In genomic region chr6:161244725-161245124, GRCh38 we compare ENCODE assay signal across 1 cellular context.
TF ChIP-seq lines count a peak whose summit lies in the region.

No MANE protein-coding gene starts in this region.

TF ChIP-seq in K562, 482 proteins besides CTCF, POLR2A, EP300 and RAD21 (continued from another document and continues in another):
- no peak for TF ChIP-seq E4F1 (CRISPR knock-in tag; IDR thresholded peaks at IDR 0.05; ENCODE audit: borderline replicate concordance)
- peak in 1 of 2 experiments; percentile 45; a peak in 1 of 3 replicates for TF ChIP-seq CBX3 (IDR thresholded peaks at IDR 0.05; ENCODE audit: borderline replicate concordance in 1 of 2, low read length in 2 of 2)
- TF ChIP-seq NCOA2 (IDR thresholded peaks at IDR 0.05; ENCODE audit: partially characterized antibody in 2 of 2) = no peak
- TF ChIP-seq ELF1 (tag; IDR thresholded peaks at IDR 0.05) = no peak
- TF ChIP-seq MNT (conservative IDR thresholded peaks at IDR 0.05) = peak in 1 of 2 experiments; percentile 65; a peak in 3 of 4 replicates
- TF ChIP-seq FOXK1 (CRISPR knock-in tag; IDR thresholded peaks at IDR 0.05; ENCODE audit: borderline replicate concordance) = no peak
- 0 out of 2 replicates have a peak, but pooled peaks have one; percentile 40 for TF ChIP-seq HDAC2 (IDR thresholded peaks at IDR 0.05)
- no peak for TF ChIP-seq ZNF253 (CRISPR knock-in tag; conservative IDR thresholded peaks at IDR 0.05)
- TF ChIP-seq BRF2 (IDR thresholded peaks at IDR 0.05; ENCODE audit: borderline replicate concordance, insufficient read depth, insufficient read length) = no peak
- no peak for TF ChIP-seq DNMT1 (IDR thresholded peaks at IDR 0.05)
- peak; percentile 80; the same call in 1 of the 2 replicates for TF ChIP-seq CBFB (CRISPR knock-in tag; IDR thresholded peaks at IDR 0.05)
- TF ChIP-seq ZFPM2 (CRISPR knock-in tag; IDR thresholded peaks at IDR 0.05) = no peak
- peak; percentile 53; the same call in 1 of the 2 replicates for TF ChIP-seq CC2D1A (IDR thresholded peaks at IDR 0.05)
- TF ChIP-seq CLOCK (CRISPR knock-in tag; IDR thresholded peaks at IDR 0.05; ENCODE audit: borderline replicate concordance) = no peak
- no peak for TF ChIP-seq HDAC8 (tag; IDR thresholded peaks at IDR 0.05)
- peak; percentile 71; the same call in 1 of the 2 replicates for TF ChIP-seq ZNF134 (CRISPR knock-in tag; conservative IDR thresholded peaks at IDR 0.05)
- no peak for TF ChIP-seq MXD1 (CRISPR knock-in tag; IDR thresholded peaks at IDR 0.05; ENCODE audit: borderline replicate concordance, poor library complexity, severe bottlenecking)
- 0 out of 2 replicates have a peak, but pooled peaks have one; percentile 37 for TF ChIP-seq TFAP4 (CRISPR knock-in tag; IDR thresholded peaks at IDR 0.05; ENCODE audit: borderline replicate concordance)
- 0 out of 2 replicates have a peak, but pooled peaks have one; percentile 9 for TF ChIP-seq SMAD3 (CRISPR knock-in tag; conservative IDR thresholded peaks at IDR 0.05)
- TF ChIP-seq HIVEP1 (CRISPR knock-in tag; IDR thresholded peaks at IDR 0.05) = no peak
- TF ChIP-seq ZMIZ1 (IDR thresholded peaks at IDR 0.05; ENCODE audit: low read depth in 2 of 2, low read length in 2 of 2) = no peak
- 0 out of 4 replicates have a peak, but pooled peaks of 1 of the 2 experiments have one; percentile 40 for TF ChIP-seq MAZ (CRISPR knock-in tag; conservative IDR thresholded peaks at IDR 0.05 in 1 of 2, IDR thresholded peaks at IDR 0.05 in 1 of 2)
- TF ChIP-seq SMARCE1 (IDR thresholded peaks at IDR 0.05) = peak; percentile 58; the same call in 1 of the 2 replicates
- no peak for TF ChIP-seq DIDO1 (tag; IDR thresholded peaks at IDR 0.05; ENCODE audit: low read depth)
- TF ChIP-seq CREB1 (IDR thresholded peaks at IDR 0.05) = peak; percentile 61
- no peak for TF ChIP-seq CREB1 (CRISPR knock-in tag; IDR thresholded peaks at IDR 0.05)
- TF ChIP-seq POLR3A (IDR thresholded peaks at IDR 0.05; ENCODE audit: borderline replicate concordance, extremely low read depth, insufficient read depth, insufficient read length) = no peak
- TF ChIP-seq CREB3L1 (IDR thresholded peaks at IDR 0.05; ENCODE audit: borderline replicate concordance, low read depth) = peak; percentile 74; the same call in 1 of the 2 replicates
- TF ChIP-seq FOXO4 (CRISPR knock-in tag; IDR thresholded peaks at IDR 0.05) = no peak
- TF ChIP-seq MED1 (CRISPR knock-in tag; IDR thresholded peaks at IDR 0.05; ENCODE audit: borderline replicate concordance) = no peak
- no peak for TF ChIP-seq POU5F1 (IDR thresholded peaks at IDR 0.05; ENCODE audit: borderline replicate concordance, low read depth, low read length, partially characterized antibody)
- no peak for TF ChIP-seq SMC3 (conservative IDR thresholded peaks at IDR 0.05; ENCODE audit: insufficient read depth, low read depth, low read length)
- TF ChIP-seq GATAD2A (IDR thresholded peaks at IDR 0.05) = no peak
- TF ChIP-seq ZBTB12 (CRISPR knock-in tag; IDR thresholded peaks at IDR 0.05) = no peak
- TF ChIP-seq HDGF (IDR thresholded peaks at IDR 0.05) = no peak
- no peak for TF ChIP-seq ZNF830 (CRISPR knock-in tag; IDR thresholded peaks at IDR 0.05)
- no peak for TF ChIP-seq MEIS2 (IDR thresholded peaks at IDR 0.05; ENCODE audit: partially characterized antibody)
- TF ChIP-seq SMARCA4 (IDR thresholded peaks at IDR 0.05) = peak; percentile 65; the same call in 1 of the 2 replicates
- peak; percentile 74 for TF ChIP-seq SMAD4 (CRISPR knock-in tag; conservative IDR thresholded peaks at IDR 0.05)
- no peak for TF ChIP-seq RUNX1 (IDR thresholded peaks at IDR 0.05; ENCODE audit: low read depth)
- TF ChIP-seq NUFIP1 (IDR thresholded peaks at IDR 0.05; ENCODE audit: partially characterized antibody) = no peak
- TF ChIP-seq ZNF140 (CRISPR knock-in tag; IDR thresholded peaks at IDR 0.05) = no peak
- TF ChIP-seq GTF2E2 (tag; IDR thresholded peaks at IDR 0.05) = no peak
- peak; percentile 14; the same call in 1 of the 2 replicates for TF ChIP-seq EGR1 (conservative IDR thresholded peaks at IDR 0.05)
- TF ChIP-seq ELK1 (CRISPR knock-in tag; IDR thresholded peaks at IDR 0.05) = no peak
- no peak for TF ChIP-seq NEUROD1 (IDR thresholded peaks at IDR 0.05; ENCODE audit: borderline replicate concordance, low read depth, low read length, partially characterized antibody)
- peak; percentile 76 for TF ChIP-seq MTA2 (IDR thresholded peaks at IDR 0.05; ENCODE audit: low read depth)
